In genomic region chr15:93424131-93424530, GRCh38 we compare ENCODE assay signal across 6 cellular contexts.
"Had no signal": no experiment of that assay in that cellular context is flagged by ENCODE, and none has a peak within 500 bp of the region (broad histone marks: within the 10 kb centered on the region; RNA-seq: fewer than 3 reads in every experiment).

No MANE protein-coding gene starts in this region.

- H3K27ac ChIP-seq: GM23248 had no signal

- DNase-seq: GM23248, GOT3, H9, HCEC 1CT, IMR-90 had no signal

- H3K4me3 ChIP-seq: GM23248, K562 had no signal

- H3K9ac ChIP-seq: GM23248 had no signal

- H2AFZ ChIP-seq: GM23248 had no signal
